9 cellular contexts compared by ENCODE assay signal in the genomic region with DNA sequence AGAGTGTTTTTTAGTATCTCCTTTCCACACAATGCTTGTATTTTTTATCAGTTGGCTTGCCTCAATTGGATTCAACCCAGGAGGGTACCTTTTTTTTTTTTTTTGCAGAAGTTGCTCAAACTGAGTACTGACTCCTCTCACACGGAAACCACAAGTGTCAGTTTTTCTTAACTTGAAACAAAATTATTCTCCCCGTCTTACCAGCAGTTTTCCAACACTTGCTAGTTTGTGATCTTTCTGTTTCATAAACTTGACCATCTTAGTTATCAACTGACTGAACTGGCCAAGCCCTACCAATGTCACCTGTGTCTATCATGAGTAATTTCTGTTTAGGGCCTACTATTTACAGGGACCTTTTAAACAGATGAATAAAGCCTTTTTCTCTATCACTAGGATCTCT. TPM values are rescaled to one million over a fixed set of nuclear protein-coding genes. Genes with fewer than 3 reads are reported as not detected.
DNase-seq lines count a peak whose midpoint lies in the region; ATAC-seq and FAIRE-seq lines count a peak whose summit lies in the region.
"Had no signal": no experiment of that assay in that cellular context is flagged by ENCODE, and none has a peak within 500 bp of the region (broad histone marks: within the 10 kb centered on the region; RNA-seq: fewer than 3 reads in every experiment).

No MANE protein-coding gene starts in this region.

- peak; percentile 28 for DNase-seq in GM18507 (ENCODE audit: extremely low spot score, insufficient read length, low read depth)
- peak; percentile 74 for DNase-seq in amniotic epithelial cell (ENCODE audit: low read depth)
- DNase-seq in NCI-H1105 (lab: John Stamatoyannopoulos, UW), result no peak
- DNase-seq in Right ventricle myocardium superior, result no peak
- no peak for DNase-seq in NCI-H2171 (lab: John Stamatoyannopoulos, UW)
- DNase-seq: Karpas-422 had no signal

- FAIRE-seq in GM18507 (lab: Jason Lieb, UNC), result peak; percentile 96

- intact Hi-C loops in Right ventricle myocardium superior (cut with DNase I), result no loop called here

- peak; percentile 79 for ATAC-seq in GM21447 (IDR thresholded peaks at IDR 0.05; ENCODE audit: unreplicated experiment)
- ATAC-seq in HG03457 (IDR thresholded peaks at IDR 0.05; ENCODE audit: unreplicated experiment), result peak; percentile 51
- ATAC-seq in Right ventricle myocardium superior (ENCODE audit: poor library complexity), result no peak
- no peak for ATAC-seq in HG03342 (IDR thresholded peaks at IDR 0.05; ENCODE audit: unreplicated experiment)

RNA-seq across cellular contexts. Expression of a gene that starts 34.1 kb away (rescaled TPM):
- total RNA-seq in Right ventricle myocardium superior, result 10.0 TPM

Comparison
In these comparisons a context has a peak if more than half of its experiments do, and no peak if none do; other contexts are left out.
1. DNase-seq: peak in GM18507 (single experiment) and amniotic epithelial cell (single experiment); none in NCI-H1105 (single experiment), Right ventricle myocardium superior (single experiment) and NCI-H2171 (single experiment).
2. ATAC-seq: peak in GM21447 (single experiment) and HG03457 (single experiment); none in Right ventricle myocardium superior (single experiment) and HG03342 (single experiment).